8 cellular contexts compared by ENCODE assay signal in the genomic region with DNA sequence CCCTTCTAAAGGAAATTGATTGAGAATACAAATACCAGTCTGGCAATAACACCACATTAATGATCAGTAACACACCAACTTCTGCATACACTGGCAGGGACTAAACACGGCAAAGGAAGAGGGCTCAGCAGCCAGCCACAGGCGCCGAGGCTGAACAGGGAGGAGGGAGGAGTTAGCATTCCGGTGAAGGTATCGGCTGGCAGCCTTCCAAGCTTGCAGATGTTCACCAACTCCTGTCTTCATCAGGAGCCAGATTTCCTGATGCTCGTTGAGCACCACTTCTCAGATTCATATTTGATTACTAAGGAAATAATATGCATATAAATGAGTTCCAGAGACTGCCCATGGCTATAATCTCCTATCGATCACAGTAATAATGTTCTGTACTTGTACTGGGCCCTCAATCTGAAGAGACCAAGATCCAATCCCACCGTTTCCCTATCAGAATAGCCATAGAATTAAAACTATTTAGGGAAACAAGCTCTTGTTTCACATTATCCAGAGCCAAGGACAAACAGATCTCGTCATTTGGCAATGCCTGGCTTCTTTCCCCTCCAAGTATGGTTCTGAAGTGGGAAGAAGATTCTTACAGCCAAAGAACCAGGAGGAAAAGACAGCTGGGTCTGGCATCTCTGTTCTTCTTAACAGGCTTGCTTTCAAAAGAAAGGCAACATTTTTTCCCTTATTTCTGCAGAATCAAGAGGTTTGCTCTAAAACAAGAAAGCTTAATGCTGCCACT. TPM values are rescaled to one million over a fixed set of nuclear protein-coding genes. Genes with fewer than 3 reads are reported as not detected.
A peak's percentile ranks its signal among the peaks of the same experiment; 100 is the strongest.
DNase-seq lines count a peak whose midpoint lies in the region; ATAC-seq, FAIRE-seq and TF ChIP-seq lines count a peak whose summit lies in the region.
"Had no signal": no experiment of that assay in that cellular context is flagged by ENCODE, and none has a peak within 500 bp of the region (broad histone marks: within the 10 kb centered on the region; RNA-seq: fewer than 3 reads in every experiment).

No MANE protein-coding gene starts in this region.

- no peak for FAIRE-seq in H1 (lab: Jason Lieb, UNC)

- H2BK20ac ChIP-seq in H1 (ENCODE audit: low read length): no peak overlapping the region

- H3K4me1 Mint-ChIP-seq in HFFc6 (ENCODE audit: low read depth) (peaks cover 18% of the 10 kb centered on the region), natural killer cell (peaks cover 80 to 82% of the 10 kb centered on the region in 2 donors)

- no peak overlapping the region for H4K5ac ChIP-seq in H1 (ENCODE audit: insufficient read length, low read depth, low read length)

- H2AK5ac ChIP-seq in H1 (ENCODE audit: low read depth, low read length): no peak overlapping the region

- no peak overlapping the region for H2BK12ac ChIP-seq in H1 (ENCODE audit: low read depth, low read length)

- no peaks in the 10 kb centered on the region for H4K20me1 ChIP-seq in H1 (replicated peaks in 1 of 2; ENCODE audit: control insufficient read depth in 1 of 2, insufficient read depth in 2 of 2, low read length in 2 of 2)

- no peaks in the 10 kb centered on the region for H3K79me2 ChIP-seq in H1 (ENCODE audit: control insufficient read depth in 1 of 2, insufficient read depth in 2 of 2, low read length in 2 of 2)

- no peaks in the 10 kb centered on the region for H3K9me3 ChIP-seq in H1 (ENCODE audit: insufficient read depth in 2 of 2, low read depth in 1 of 2, low read length in 1 of 2)

- no peak overlapping the region for H4K8ac ChIP-seq in H1 (ENCODE audit: extremely low read depth, insufficient read depth, low read length)

- H3K4me3 ChIP-seq in H1 (ENCODE audit: extremely low read depth in 1 of 4, insufficient read depth in 2 of 4, low read depth in 3 of 4, low read length in 4 of 4): no peak overlapping the region

- peaks cover 0 to 5% (median 0%) of the 10 kb centered on the region in 4 experiments; a peak in 1 of 7 replicates for H3K4me1 ChIP-seq in H1 (replicated peaks in 1 of 4; ENCODE audit: control insufficient read depth in 3 of 4, insufficient read depth in 4 of 4, low read length in 3 of 4)

- H3K14ac ChIP-seq in H1 (ENCODE audit: insufficient read length): no peak overlapping the region

- no peak overlapping the region for H3K4me2 ChIP-seq in H1 (ENCODE audit: insufficient read depth in 1 of 2, low read depth in 2 of 2, low read length in 2 of 2)
- H3K4me2 ChIP-seq: KMS-11 had no signal

- H3K4ac ChIP-seq in H1 (replicated peaks; ENCODE audit: insufficient read length, low read depth, low read length): no peak overlapping the region

- intact Hi-C loops in natural killer cell (cut with micrococcal nuclease): no loop called here

- TF ChIP-seq EP300 in H1 (IDR thresholded peaks at IDR 0.05; ENCODE audit: borderline replicate concordance in 1 of 2, low read depth in 2 of 2, low read length in 2 of 2): no peak

- no peak overlapping the region for H2BK5ac ChIP-seq in H1 (ENCODE audit: low read depth, low read length)

- H3K36me3 Mint-ChIP-seq in HFFc6 (ENCODE audit: low read depth) (no peaks in the 10 kb centered on the region; the same call in 1 of the 2 replicates), natural killer cell (no peaks in the 10 kb centered on the region)

- no peak for DNase-seq in HFFc6
- peak; percentile 36 for DNase-seq in NCI-H345 treated with DMSO at 0.1 percent for 48 hours (lab: John Stamatoyannopoulos, UW; ENCODE audit: unreplicated experiment)
- DNase-seq in H1 (ENCODE audit: low read depth in 1 of 2, low spot score in 2 of 2): no peak
- no peak for DNase-seq in natural killer cell
- no peak for DNase-seq in H4 (ENCODE audit: low spot score)
- DNase-seq in germinal center (ENCODE audit: low spot score): no peak

- WGBS in H1 (ENCODE audit: extremely low coverage in 1 of 2, insufficient coverage in 1 of 2, insufficient read length in 1 of 2, insufficient replicate concordance in 2 of 2, low coverage in 1 of 2, low lambda C conversion rate in 2 of 2, missing lambda C conversion rate in 1 of 2), 2 experiments: 72% methylated on average over 9 of the region's 9 CpGs; no CpG with 5 or more reads in 1 of the 2 experiments

- H3K18ac ChIP-seq in H1 (ENCODE audit: extremely low read depth, low read length): no peak overlapping the region

- no peaks in the 10 kb centered on the region for H3K23me2 ChIP-seq in H1 (ENCODE audit: low read depth, low read length)

- H3K27ac Mint-ChIP-seq in HFFc6 (no peak overlapping the region), natural killer cell (peak overlapping the region; percentile 97 to 99)

- peak overlapping the region; percentile 50; the same call in 1 of the 2 replicates for H3K4me3 Mint-ChIP-seq in HFFc6
- peak overlapping the region; percentile 70 for H3K4me3 Mint-ChIP-seq in natural killer cell

- no peak overlapping the region for H2BK15ac ChIP-seq in H1 (ENCODE audit: low read length)

- POLR2A ChIA-PET in H1 (lab: Charles Lee; ENCODE audit: partially characterized antibody): interaction anchor here (0.7 to 1.9 kb wide), 4 partner anchors 9 to 44 kb away, joined by 3 to 8 read pairs (median 5); no protein-coding TSS in a partner anchor

- no peak overlapping the region for H2AFZ ChIP-seq in H1 (ENCODE audit: low read length)

- no peaks in the 10 kb centered on the region for H3K79me1 ChIP-seq in H1 (ENCODE audit: low read depth, low read length)

- H3K9ac ChIP-seq in H1 (replicated peaks in 1 of 4; ENCODE audit: extremely low read depth in 1 of 4, low read depth in 3 of 4, low read length in 3 of 4): no peak overlapping the region
- H3K9ac ChIP-seq: KMS-11 had no signal

- no peak for TF ChIP-seq POLR2A in H1 (IDR thresholded peaks at IDR 0.05; ENCODE audit: control extremely low read depth in 1 of 2, low read depth in 2 of 2, low read length in 2 of 2)

- TF ChIP-seq CTCF in HFFc6 (IDR thresholded peaks at IDR 0.05) (no peak), H1 (IDR thresholded peaks at IDR 0.05; ENCODE audit: control extremely low read depth in 1 of 3, insufficient read depth in 1 of 3, low read depth in 1 of 3, low read length in 3 of 3) (no peak), natural killer cell (IDR thresholded peaks at IDR 0.05) (no peak)

- ATAC-seq in natural killer cell (peak in 2 of 3 donors; percentile 61 to 62), GM18511 (IDR thresholded peaks at IDR 0.05; ENCODE audit: unreplicated experiment) (no peak)

- no peaks in the 10 kb centered on the region for H3K9me3 Mint-ChIP-seq in HFFc6
- H3K9me3 Mint-ChIP-seq in natural killer cell: no peaks in the 10 kb centered on the region

- H4K91ac ChIP-seq in H1 (replicated peaks; ENCODE audit: insufficient read length, low read length): no peak overlapping the region

- no peak overlapping the region for H3K56ac ChIP-seq in H1 (replicated peaks; ENCODE audit: insufficient read length, low read depth, low read length)

- CTCF ChIA-PET in H1 (lab: Charles Lee; ENCODE audit: partially characterized antibody): interaction anchor here (0.7 to 1.6 kb wide), 6 partner anchors 9 to 119 kb away, joined by 3 to 5 read pairs (median 3); no protein-coding TSS in a partner anchor

- H3K27me3 ChIP-seq in H1 (replicated peaks in 1 of 4; ENCODE audit: control insufficient read depth in 3 of 4, extremely low read depth in 1 of 4, insufficient read depth in 3 of 4, low read length in 3 of 4): no peaks in the 10 kb centered on the region; a peak in 1 of 7 replicates

- TF ChIP-seq RAD21 in H1 (IDR thresholded peaks at IDR 0.05 in 1 of 2, conservative IDR thresholded peaks at IDR 0.05 in 1 of 2; ENCODE audit: low read depth in 2 of 2, low read length in 2 of 2): no peak

- no peak overlapping the region for H3K27ac ChIP-seq in H1 (ENCODE audit: low read depth, low read length)
- H3K27ac ChIP-seq: KMS-11 had no signal

- H3K23ac ChIP-seq in H1 (ENCODE audit: insufficient read length): no peak overlapping the region

- H3K36me3 ChIP-seq in H1 (ENCODE audit: control insufficient read depth in 2 of 4, insufficient read depth in 4 of 4, low read length in 3 of 4): no peaks in the 10 kb centered on the region

- no peak overlapping the region for H2BK120ac ChIP-seq in H1 (replicated peaks; ENCODE audit: low read depth, low read length)

- H3K27me3 Mint-ChIP-seq in HFFc6 (ENCODE audit: insufficient read depth): peaks cover 5% of the 10 kb centered on the region
- no peaks in the 10 kb centered on the region for H3K27me3 Mint-ChIP-seq in natural killer cell (ENCODE audit: low read depth in 2 of 2)

TF ChIP-seq in H1, 55 proteins besides CTCF, POLR2A, EP300 and RAD21:
- TF ChIP-seq TEAD4 (IDR thresholded peaks at IDR 0.05; ENCODE audit: low read depth, low read length): peak; percentile 43; the same call in 1 of the 2 replicates
- TF ChIP-seq, protein P1, sequence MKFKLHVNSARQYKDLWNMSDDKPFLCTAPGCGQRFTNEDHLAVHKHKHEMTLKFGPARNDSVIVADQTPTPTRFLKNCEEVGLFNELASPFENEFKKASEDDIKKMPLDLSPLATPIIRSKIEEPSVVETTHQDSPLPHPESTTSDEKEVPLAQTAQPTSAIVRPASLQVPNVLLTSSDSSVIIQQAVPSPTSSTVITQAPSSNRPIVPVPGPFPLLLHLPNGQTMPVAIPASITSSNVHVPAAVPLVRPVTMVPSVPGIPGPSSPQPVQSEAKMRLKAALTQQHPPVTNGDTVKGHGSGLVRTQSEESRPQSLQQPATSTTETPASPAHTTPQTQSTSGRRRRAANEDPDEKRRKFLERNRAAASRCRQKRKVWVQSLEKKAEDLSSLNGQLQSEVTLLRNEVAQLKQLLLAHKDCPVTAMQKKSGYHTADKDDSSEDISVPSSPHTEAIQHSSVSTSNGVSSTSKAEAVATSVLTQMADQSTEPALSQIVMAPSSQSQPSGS (IDR thresholded peaks at IDR 0.05; ENCODE audit: low read length): no peak
- no peak for TF ChIP-seq SP4 (IDR thresholded peaks at IDR 0.05; ENCODE audit: low read length)
- no peak for TF ChIP-seq MAFK (IDR thresholded peaks at IDR 0.05; ENCODE audit: low read depth, low read length)
- TF ChIP-seq NRF1 (IDR thresholded peaks at IDR 0.05; ENCODE audit: low read depth, low read length): no peak
- TF ChIP-seq SUZ12 (IDR thresholded peaks at IDR 0.05; ENCODE audit: low read length): no peak

RNA-seq across cellular contexts. Expression of a gene that starts 42.2 kb away (rescaled TPM):
- 1 to 10 TPM; 2.3 to 4.7 (median 2.9) TPM for total RNA-seq in HFFc6 (2021; fragmentation: NEBNext Ultra II Directional; extraction: Animal tissue kit (Norgen Biotek cat#: 25700))
- 8.5 and 8.8 TPM in 2 replicates for total RNA-seq in H1 (2021; fragmentation: NEBNext Ultra II Directional; extraction: Animal tissue kit (Norgen Biotek cat#: 25700))
- polyA plus RNA-seq in H1 (2011; rRNA removed): 2.5 and 3.4 TPM in 2 replicates
- 2.8 TPM for polyA plus RNA-seq in H1 (2011; cell fraction: cytosol; rRNA removed)
- 4.1 TPM for polyA plus RNA-seq in H1 (2011; cell fraction: nucleus; rRNA removed)
- polyA plus RNA-seq in H1 (2012, experiment 1 of 2): 2.5 to 3.4 TPM (median 3.1 TPM) in 4 replicates
- polyA plus RNA-seq in H1 (2012, experiment 2 of 2): 0.63 TPM
- 3.5 TPM for polyA plus RNA-seq in H1 (2013, experiment 1 of 2)
- polyA plus RNA-seq in H1 (2013, experiment 2 of 2): 3.6 TPM
- polyA minus RNA-seq in H1 (2011; rRNA and poly(A)+ RNA removed): 8.5 and 10.8 TPM in 2 replicates
- 7.9 TPM for polyA minus RNA-seq in H1 (2011; cell fraction: cytosol; rRNA and poly(A)+ RNA removed)
- 14.4 TPM for polyA minus RNA-seq in H1 (2011; cell fraction: nucleus; rRNA and poly(A)+ RNA removed)
- total RNA-seq in natural killer cell: 10 to 100 TPM; 59.7 to 74.5 (median 71.2) TPM
- 0.82 and 0.87 TPM in 2 replicates for total RNA-seq in H4 (2014; rRNA removed; shearing (Covaris generic))
